In the genomic region with DNA sequence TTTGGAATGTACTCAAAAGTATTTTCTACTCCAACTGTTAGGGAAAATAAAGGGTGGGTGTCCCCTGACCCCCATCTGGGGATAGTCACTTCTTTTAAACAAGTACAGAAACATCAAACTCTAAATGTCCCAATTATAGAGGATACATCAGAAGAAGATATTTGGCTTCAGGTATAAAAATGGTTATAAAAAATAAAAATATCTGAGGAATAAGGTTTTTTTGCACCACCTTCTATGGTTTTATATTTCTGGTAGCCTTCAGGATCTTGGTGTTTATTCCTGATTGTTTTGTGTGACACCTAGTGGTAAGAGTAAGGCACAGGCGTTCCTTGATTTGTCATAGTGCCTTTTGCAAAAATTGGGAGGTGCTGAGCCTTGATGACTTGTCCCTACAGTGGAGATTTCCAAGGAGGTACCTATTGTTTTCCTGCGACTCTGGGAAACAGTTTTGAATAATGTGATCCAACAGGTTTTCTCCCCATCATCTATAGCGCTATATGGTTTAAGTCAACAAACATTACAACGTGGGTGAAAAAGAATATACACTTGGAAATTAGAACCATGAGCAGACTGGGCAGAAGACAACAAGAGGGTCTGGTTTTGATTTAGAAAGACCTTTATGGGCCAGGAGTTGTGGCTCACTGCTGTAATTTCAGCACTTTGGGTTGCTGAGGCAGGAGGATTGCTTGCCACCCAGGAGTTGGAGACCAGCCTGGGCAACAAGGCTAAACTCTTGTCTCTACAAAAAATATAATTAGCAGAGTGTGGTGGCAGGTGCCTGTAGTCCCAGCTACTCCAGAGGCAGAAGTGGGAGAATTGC, we compare ENCODE assay signal across 1 cellular context.
TF ChIP-seq lines count a peak whose summit lies in the region.

No MANE protein-coding gene starts in this region.

TF ChIP-seq in H1, 55 proteins besides CTCF, POLR2A, EP300 and RAD21 (continued from another document):
- TF ChIP-seq, protein P1, sequence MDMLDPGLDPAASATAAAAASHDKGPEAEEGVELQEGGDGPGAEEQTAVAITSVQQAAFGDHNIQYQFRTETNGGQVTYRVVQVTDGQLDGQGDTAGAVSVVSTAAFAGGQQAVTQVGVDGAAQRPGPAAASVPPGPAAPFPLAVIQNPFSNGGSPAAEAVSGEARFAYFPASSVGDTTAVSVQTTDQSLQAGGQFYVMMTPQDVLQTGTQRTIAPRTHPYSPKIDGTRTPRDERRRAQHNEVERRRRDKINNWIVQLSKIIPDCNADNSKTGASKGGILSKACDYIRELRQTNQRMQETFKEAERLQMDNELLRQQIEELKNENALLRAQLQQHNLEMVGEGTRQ (IDR thresholded peaks at IDR 0.05; ENCODE audit: low read length): no peak
- TF ChIP-seq KDM4A (IDR thresholded peaks at IDR 0.05; ENCODE audit: low read depth, low read length, severe bottlenecking) (no peak), RXRA (IDR thresholded peaks at IDR 0.05; ENCODE audit: insufficient read depth, low read depth, low read length) (no peak), SIX5 (IDR thresholded peaks at IDR 0.05; ENCODE audit: low read depth, low read length) (no peak), RNF2 (IDR thresholded peaks at IDR 0.05; ENCODE audit: borderline replicate concordance, low read depth, low read length, missing control alignments, poor library complexity, severe bottlenecking) (no peak), TCF12 (IDR thresholded peaks at IDR 0.05; ENCODE audit: low read depth, low read length) (no peak), NANOG (IDR thresholded peaks at IDR 0.05; ENCODE audit: insufficient read depth, low read depth, low read length, poor library complexity, severe bottlenecking) (no peak), KDM5A (IDR thresholded peaks at IDR 0.05; ENCODE audit: low read length) (no peak), HDAC6 (IDR thresholded peaks at IDR 0.05; ENCODE audit: low read depth, low read length) (no peak), TAF7 (optimal IDR thresholded peaks at IDR 0.05; ENCODE audit: borderline replicate concordance, low read depth, low read length) (no peak)
